In genomic region chr22:40829131-40829530, GRCh38 we compare ENCODE assay signal across 38 cellular contexts. TPM values are rescaled to one million over a fixed set of nuclear protein-coding genes. Genes with fewer than 3 reads are reported as not detected.
"Had no signal": no experiment of that assay in that cellular context is flagged by ENCODE, and none has a peak within 500 bp of the region (broad histone marks: within the 10 kb centered on the region; RNA-seq: fewer than 3 reads in every experiment).

No MANE protein-coding gene starts in this region.

- H3K9me3 ChIP-seq: adrenal gland had no signal

- H3K27me3 ChIP-seq: adrenal gland had no signal

- H3K4me1 Mint-ChIP-seq: activated CD4-positive, alpha-beta T cell treated with anti-CD3 and anti-CD28 coated beads for 36 hours; activated CD4-positive, alpha-beta T cell treated with anti-CD3 and anti-CD28 coated beads, Interleukin-2, amount 10 ng/mL, durations not matched to agents 7 days and 5 days; activated naive CD4-positive, alpha-beta T cell treated with anti-CD3 and anti-CD28 coated beads, Interleukin-2, amount 10 ng/mL, durations not matched to agents 7 days and 5 days; brain had no signal

- DNase-seq: activated CD4-positive, alpha-beta T cell treated with anti-CD3 and anti-CD28 coated beads for 36 hours; activated CD4-positive, alpha-beta T cell treated with anti-CD3 and anti-CD28 coated beads, Interleukin-2, amount 10 ng/mL, durations not matched to agents 7 days and 5 days; activated CD4-positive, alpha-beta T cell treated with anti-CD3 and anti-CD28 coated beads, Interleukin-2, amount 50 U/mL, for 48 hours; activated CD8-positive, alpha-beta T cell treated with anti-CD3 and anti-CD28 coated beads, Interleukin-2, amount 10 ng/mL, durations not matched to agents 7 days and 5 days; activated gamma-delta T cell treated with Interleukin-2 at 50 U/mL for 16 hours; activated naive CD4-positive, alpha-beta T cell treated with anti-CD3 and anti-CD28 coated beads, Interleukin-2, amount 10 ng/mL, durations not matched to agents 7 days and 5 days; activated T-cell treated with anti-CD3 and anti-CD28 coated beads, Interleukin-2, amount 50 U/mL, for 24 hours; adrenal gland; anterior cingulate cortex; caudate nucleus; cerebellar nuclear complex; Kasumi-1; KG1; MM.1S; NCI-H1092 treated with DMSO at 0.1 percent for 48 hours; NCI-H1417; NCI-H146; NCI-H187; NCI-H2029 treated with DMSO at 0.1 percent for 48 hours; NCI-H2107; NCI-H2171; NCI-H510A; NCI-H526; NCI-H748 treated with DMSO at 0.1 percent for 48 hours; NK-92 treated with Interleukin-12 subunit alpha and Interleukin-12 subunit beta, amount 100 ng/mL, for 24 hours; PC-9; SIG-M5; T1000 had no signal

- H3K9me3 Mint-ChIP-seq: activated CD4-positive, alpha-beta T cell treated with anti-CD3 and anti-CD28 coated beads, Interleukin-2, amount 10 ng/mL, durations not matched to agents 7 days and 5 days; activated naive CD4-positive, alpha-beta T cell treated with anti-CD3 and anti-CD28 coated beads, Interleukin-2, amount 10 ng/mL, durations not matched to agents 7 days and 5 days; activated T-cell treated with anti-CD3 and anti-CD28 coated beads, Interleukin-2, amount 50 U/mL, for 24 hours; activated T-helper 2 cell treated with anti-CD3 and anti-CD28 coated beads, Interferon-gamma antibody, Interleukin-2, Interleukin-4, amounts not matched to agents 10 μg/mL and 5 μg/mL and 100 μg/mL, durations not matched to agents 14 hours and 24 hours and 36 hours; brain had no signal

- H3K27ac ChIP-seq: adrenal gland, PC-9, RWPE1 had no signal

- H3K27ac Mint-ChIP-seq: activated CD4-positive, alpha-beta T cell treated with anti-CD3 and anti-CD28 coated beads for 36 hours; activated CD4-positive, alpha-beta T cell treated with anti-CD3 and anti-CD28 coated beads, Interleukin-2, amount 10 ng/mL, durations not matched to agents 7 days and 5 days; activated CD8-positive, alpha-beta T cell treated with anti-CD3 and anti-CD28 coated beads, Interleukin-2, amount 10 ng/mL, durations not matched to agents 7 days and 5 days; activated naive CD4-positive, alpha-beta T cell treated with anti-CD3 and anti-CD28 coated beads, Interleukin-2, amount 10 ng/mL, durations not matched to agents 7 days and 5 days; activated T-cell treated with anti-CD3 and anti-CD28 coated beads, Interleukin-2, amount 50 U/mL, for 24 hours; activated T-helper 2 cell treated with anti-CD3 and anti-CD28 coated beads, Interferon-gamma antibody, Interleukin-2, Interleukin-4, amounts not matched to agents 10 μg/mL and 5 μg/mL and 100 μg/mL, durations not matched to agents 14 hours and 24 hours and 36 hours; brain had no signal

- H3K4me3 Mint-ChIP-seq: activated CD4-positive, alpha-beta T cell treated with anti-CD3 and anti-CD28 coated beads for 36 hours; activated CD4-positive, alpha-beta T cell treated with anti-CD3 and anti-CD28 coated beads, Interleukin-2, amount 10 ng/mL, durations not matched to agents 7 days and 5 days; activated CD8-positive, alpha-beta T cell treated with anti-CD3 and anti-CD28 coated beads, Interleukin-2, amount 10 ng/mL, durations not matched to agents 7 days and 5 days; activated naive CD4-positive, alpha-beta T cell treated with anti-CD3 and anti-CD28 coated beads, Interleukin-2, amount 10 ng/mL, durations not matched to agents 7 days and 5 days; activated T-cell treated with anti-CD3 and anti-CD28 coated beads, Interleukin-2, amount 50 U/mL, for 24 hours; brain had no signal

- H3K27me3 Mint-ChIP-seq: activated CD4-positive, alpha-beta T cell treated with anti-CD3 and anti-CD28 coated beads for 36 hours; activated CD4-positive, alpha-beta T cell treated with anti-CD3 and anti-CD28 coated beads, Interleukin-2, amount 10 ng/mL, durations not matched to agents 7 days and 5 days; activated naive CD4-positive, alpha-beta T cell treated with anti-CD3 and anti-CD28 coated beads, Interleukin-2, amount 10 ng/mL, durations not matched to agents 7 days and 5 days; activated T-cell treated with anti-CD3 and anti-CD28 coated beads, Interleukin-2, amount 50 U/mL, for 24 hours; brain had no signal

- H3K4me3 ChIP-seq: adrenal gland, PC-9 had no signal

- FAIRE-seq: bronchial epithelial cell, RCC 7860, TTC549 had no signal

RNA-seq across cellular contexts. Expression of gene DNAJB7, which starts 32.8 kb away (rescaled TPM):
- total RNA-seq: activated CD4-positive, alpha-beta T cell treated with anti-CD3 and anti-CD28 coated beads for 36 hours; activated CD4-positive, alpha-beta T cell treated with anti-CD3 and anti-CD28 coated beads, Interleukin-2, amount 10 ng/mL, durations not matched to agents 7 days and 5 days; activated CD8-positive, alpha-beta T cell treated with anti-CD3 and anti-CD28 coated beads, Interleukin-2, amount 10 ng/mL, durations not matched to agents 7 days and 5 days; activated T-helper 2 cell treated with anti-CD3 and anti-CD28 coated beads, Interferon-gamma antibody, Interleukin-2, Interleukin-4, amounts not matched to agents 10 μg/mL and 5 μg/mL and 100 μg/mL, durations not matched to agents 14 hours and 24 hours and 36 hours; adrenal gland; bronchial epithelial cell; OCI-LY7; PC-9; Right ventricle myocardium inferior; T-helper 1 cell treated with Interleukin-12 subunit alpha and Interleukin-12 subunit beta and Interleukin-4 antibody, amounts not matched to agents 30 ng/mL and 1 ng/mL, for 36 hours; T-helper 2 cell treated with Interferon-gamma antibody and Interleukin-4, amounts not matched to agents 100 ng/mL and 5 ng/mL, for 36 hours had no signal
- polyA plus RNA-seq: adrenal gland had no signal
